In genomic region chr15:75738647-75739325, GRCh38 we compare ENCODE assay signal across 1 cellular context.
A peak's percentile ranks its signal among the peaks of the same experiment; 100 is the strongest.
TF ChIP-seq lines count a peak whose summit lies in the region.

No MANE protein-coding gene starts in this region.

TF ChIP-seq in HEK293, 187 proteins besides CTCF, POLR2A, EP300 and RAD21 (continued from another document):
- TF ChIP-seq PRDM2 (tag by site-specific recombination; IDR thresholded peaks at IDR 0.05; ENCODE audit: borderline replicate concordance) (0 out of 2 replicates have a peak, but pooled peaks have one; percentile 63), HIC1 (tag by site-specific recombination; IDR thresholded peaks at IDR 0.05) (0 out of 2 replicates have a peak, but pooled peaks have one; percentile 77), ZSCAN18 (tag by site-specific recombination; IDR thresholded peaks at IDR 0.05) (no peak)
